In genomic region chr19:39160523-39160861, GRCh38 we compare ENCODE assay signal across 11 cellular contexts. TPM values are rescaled to one million over a fixed set of nuclear protein-coding genes. Genes with fewer than 3 reads are reported as not detected.
DNase-seq lines count a peak whose midpoint lies in the region; ATAC-seq and TF ChIP-seq lines count a peak whose summit lies in the region.
"Had no signal": no experiment of that assay in that cellular context is flagged by ENCODE, and none has a peak within 500 bp of the region (broad histone marks: within the 10 kb centered on the region; RNA-seq: fewer than 3 reads in every experiment).

No MANE protein-coding gene starts in this region.

- H3K9me3 Mint-ChIP-seq in effector memory CD8-positive, alpha-beta T cell, result no peaks in the 10 kb centered on the region
- no peaks in the 10 kb centered on the region for H3K9me3 Mint-ChIP-seq in type B pancreatic cell
- H3K9me3 Mint-ChIP-seq: activated CD4-positive, alpha-beta T cell treated with anti-CD3 and anti-CD28 coated beads, Interleukin-2, amount 10 ng/mL, durations not matched to agents 7 days and 5 days; stimulated activated naive CD8-positive, alpha-beta T cell treated with anti-CD3 and anti-CD28 coated beads, Interleukin-15, Interleukin-2, amounts not matched to agents 100 ng/mL and 50 ng/mL, for 24 hours had no signal

- no peak overlapping the region for H3K4me2 ChIP-seq in mesenchymal stem cell (ENCODE audit: low read length, poor library complexity, severe bottlenecking)

- H3K4me3 Mint-ChIP-seq in effector memory CD8-positive, alpha-beta T cell, result no peak overlapping the region
- peak overlapping the region; percentile 60 for H3K4me3 Mint-ChIP-seq in type B pancreatic cell
- H3K4me3 Mint-ChIP-seq: activated CD4-positive, alpha-beta T cell treated with anti-CD3 and anti-CD28 coated beads, Interleukin-2, amount 10 ng/mL, durations not matched to agents 7 days and 5 days; stimulated activated naive CD8-positive, alpha-beta T cell treated with anti-CD3 and anti-CD28 coated beads, Interleukin-15, Interleukin-2, amounts not matched to agents 100 ng/mL and 50 ng/mL, for 24 hours had no signal

- H3K18ac ChIP-seq in mesenchymal stem cell (ENCODE audit: low read depth in 1 of 2, low read length in 2 of 2), result no peak overlapping the region

- no peaks in the 10 kb centered on the region for H3K27me3 ChIP-seq in mesenchymal stem cell (ENCODE audit: control insufficient read depth in 1 of 2, insufficient read depth in 1 of 2, low read length in 2 of 2)

- peaks cover 36% of the 10 kb centered on the region for H3K4me1 ChIP-seq in mesenchymal stem cell (ENCODE audit: control insufficient read depth, insufficient read depth, low read depth, low read length)

- no peak overlapping the region for H3K4me3 ChIP-seq in mesenchymal stem cell (ENCODE audit: insufficient read depth in 1 of 2, low read depth in 1 of 2, low read length in 2 of 2)

- H2BK12ac ChIP-seq in mesenchymal stem cell (ENCODE audit: low read length in 2 of 2), result no peak overlapping the region

- H3K4me1 Mint-ChIP-seq in effector memory CD8-positive, alpha-beta T cell (ENCODE audit: low read depth in 2 of 2), result peaks cover 28 to 34% of the 10 kb centered on the region in 2 donors
- peaks cover 53% of the 10 kb centered on the region for H3K4me1 Mint-ChIP-seq in type B pancreatic cell (ENCODE audit: unreplicated experiment)

- H3K27me3 Mint-ChIP-seq in effector memory CD8-positive, alpha-beta T cell, result no peaks in the 10 kb centered on the region
- H3K27me3 Mint-ChIP-seq in type B pancreatic cell, result no peaks in the 10 kb centered on the region
- H3K27me3 Mint-ChIP-seq: activated CD4-positive, alpha-beta T cell treated with anti-CD3 and anti-CD28 coated beads, Interleukin-2, amount 10 ng/mL, durations not matched to agents 7 days and 5 days; stimulated activated naive CD8-positive, alpha-beta T cell treated with anti-CD3 and anti-CD28 coated beads, Interleukin-15, Interleukin-2, amounts not matched to agents 100 ng/mL and 50 ng/mL, for 24 hours had no signal

- no peak overlapping the region for H2BK5ac ChIP-seq in mesenchymal stem cell (ENCODE audit: low read depth, low read length, poor library complexity, severe bottlenecking)

- H3K9ac ChIP-seq in mesenchymal stem cell (ENCODE audit: low read length), result peak overlapping the region; percentile 54

- H2BK120ac ChIP-seq in mesenchymal stem cell (ENCODE audit: low read depth, low read length), result no peak overlapping the region

- H3K36me3 Mint-ChIP-seq in effector memory CD8-positive, alpha-beta T cell (ENCODE audit: insufficient read depth), result peaks cover 9% of the 10 kb centered on the region
- H3K36me3 Mint-ChIP-seq in type B pancreatic cell, result no peaks in the 10 kb centered on the region

- no peak overlapping the region for H4K91ac ChIP-seq in mesenchymal stem cell (ENCODE audit: low read length)

- WGBS in mesenchymal stem cell, result 70% methylated on average over 8 of the region's 8 CpGs

- no peak overlapping the region for H3K23ac ChIP-seq in mesenchymal stem cell (ENCODE audit: low read length in 2 of 2)

- H3K9me3 ChIP-seq in mesenchymal stem cell (ENCODE audit: control insufficient read depth, low read length), result no peaks in the 10 kb centered on the region

- peak overlapping the region; percentile 26 to 42 for H3K27ac Mint-ChIP-seq in effector memory CD8-positive, alpha-beta T cell
- peak overlapping the region; percentile 57 for H3K27ac Mint-ChIP-seq in type B pancreatic cell
- H3K27ac Mint-ChIP-seq: activated CD4-positive, alpha-beta T cell treated with anti-CD3 and anti-CD28 coated beads, Interleukin-2, amount 10 ng/mL, durations not matched to agents 7 days and 5 days; stimulated activated naive CD8-positive, alpha-beta T cell treated with anti-CD3 and anti-CD28 coated beads, Interleukin-15, Interleukin-2, amounts not matched to agents 100 ng/mL and 50 ng/mL, for 24 hours had no signal

- no peak overlapping the region for H3K27ac ChIP-seq in mesenchymal stem cell (ENCODE audit: low read length, poor library complexity, severe bottlenecking)

- ATAC-seq in effector memory CD8-positive, alpha-beta T cell (replicated peaks), result no peak

- peaks cover 72% of the 10 kb centered on the region for H3K79me1 ChIP-seq in mesenchymal stem cell (replicated peaks; ENCODE audit: low read length, poor library complexity, severe bottlenecking)

- H3K4ac ChIP-seq in mesenchymal stem cell (ENCODE audit: low read depth in 1 of 2, low read length in 2 of 2), result no peak overlapping the region

- no peak for TF ChIP-seq CTCF in type B pancreatic cell (conservative IDR thresholded peaks at IDR 0.05)

- no peak overlapping the region for H2AK5ac ChIP-seq in mesenchymal stem cell (ENCODE audit: low read length, severe bottlenecking)

- H3K36me3 ChIP-seq in mesenchymal stem cell (ENCODE audit: control insufficient read depth in 1 of 2, insufficient read depth in 2 of 2, low read depth in 1 of 2, low read length in 2 of 2), result peaks cover 0 to 36% of the 10 kb centered on the region in 2 experiments

- no peak overlapping the region for H2AFZ ChIP-seq in mesenchymal stem cell (ENCODE audit: low read depth, low read length)

- H3K14ac ChIP-seq in mesenchymal stem cell (ENCODE audit: low read length in 2 of 2), result no peak overlapping the region

- no peak overlapping the region for H2BK15ac ChIP-seq in mesenchymal stem cell (ENCODE audit: low read depth, poor library complexity, severe bottlenecking)

- peak; percentile 72 for DNase-seq in MV-4-11 (lab: John Stamatoyannopoulos, UW)
- DNase-seq in effector memory CD8-positive, alpha-beta T cell, result no peak
- DNase-seq in mesenchymal stem cell, result peak; percentile 55
- DNase-seq in type B pancreatic cell (ENCODE audit: extremely low spot score, unreplicated experiment), result no peak
- DNase-seq in NCI-H1694 treated with DMSO at 0.1 percent for 48 hours (lab: John Stamatoyannopoulos, UW), result no peak
- no peak for DNase-seq in stimulated activated CD4-positive, alpha-beta T cell treated with anti-CD3 and anti-CD28 coated beads, Interleukin-2, amount 100 ng/mL, for 24 hours
- no peak for DNase-seq in DMS153 (lab: John Stamatoyannopoulos, UW)
- DNase-seq: activated CD4-positive, alpha-beta T cell treated with anti-CD3 and anti-CD28 coated beads, Interleukin-2, amount 10 ng/mL, durations not matched to agents 7 days and 5 days; MM.1S; OCI-M1 had no signal

- no peak overlapping the region for H4K8ac ChIP-seq in mesenchymal stem cell (ENCODE audit: low read length)

RNA-seq across cellular contexts. Expression of gene PAK4, which starts 34.9 kb away (rescaled TPM):
- 28.8 TPM for polyA plus RNA-seq in mesenchymal stem cell (2013, experiment 1 of 2)
- 29.4 TPM for polyA plus RNA-seq in mesenchymal stem cell (2013, experiment 2 of 2)
- 52.1 and 64.3 TPM in 2 replicates for total RNA-seq in type B pancreatic cell (ENCODE audit: low replicate concordance)

RNA-seq across cellular contexts. Expression of gene NCCRP1, which starts 36.3 kb away (rescaled TPM):
- polyA plus RNA-seq in mesenchymal stem cell (2013, experiment 1 of 2), result not detected
- not detected for polyA plus RNA-seq in mesenchymal stem cell (2013, experiment 2 of 2)
- 19.0 and 22.6 TPM in 2 replicates for total RNA-seq in type B pancreatic cell (ENCODE audit: low replicate concordance)
- total RNA-seq: activated CD4-positive, alpha-beta T cell treated with anti-CD3 and anti-CD28 coated beads, Interleukin-2, amount 10 ng/mL, durations not matched to agents 7 days and 5 days had no signal

RNA-seq across cellular contexts. Expression of gene SYCN, which starts 43.6 kb away (rescaled TPM):
- polyA plus RNA-seq in mesenchymal stem cell (2013, experiment 1 of 2), result not detected
- polyA plus RNA-seq in mesenchymal stem cell (2013, experiment 2 of 2), result not detected
- total RNA-seq in type B pancreatic cell (ENCODE audit: low replicate concordance), result not detected in 2 replicates
- total RNA-seq: activated CD4-positive, alpha-beta T cell treated with anti-CD3 and anti-CD28 coated beads, Interleukin-2, amount 10 ng/mL, durations not matched to agents 7 days and 5 days had no signal

Comparison
In these comparisons a context has a peak if more than half of its experiments do, and no peak if none do; other contexts are left out.
1. DNase-seq: peak in MV-4-11 (single experiment) and mesenchymal stem cell (single experiment); none in effector memory CD8-positive, alpha-beta T cell (0 of 3), type B pancreatic cell (single experiment), NCI-H1694 treated with DMSO at 0.1 percent for 48 hours (single experiment), stimulated activated CD4-positive, alpha-beta T cell treated with anti-CD3 and anti-CD28 coated beads, Interleukin-2, amount 100 ng/mL, for 24 hours (0 of 2) and DMS153 (single experiment).